1 cellular context compared by ENCODE assay signal in the genomic region with DNA sequence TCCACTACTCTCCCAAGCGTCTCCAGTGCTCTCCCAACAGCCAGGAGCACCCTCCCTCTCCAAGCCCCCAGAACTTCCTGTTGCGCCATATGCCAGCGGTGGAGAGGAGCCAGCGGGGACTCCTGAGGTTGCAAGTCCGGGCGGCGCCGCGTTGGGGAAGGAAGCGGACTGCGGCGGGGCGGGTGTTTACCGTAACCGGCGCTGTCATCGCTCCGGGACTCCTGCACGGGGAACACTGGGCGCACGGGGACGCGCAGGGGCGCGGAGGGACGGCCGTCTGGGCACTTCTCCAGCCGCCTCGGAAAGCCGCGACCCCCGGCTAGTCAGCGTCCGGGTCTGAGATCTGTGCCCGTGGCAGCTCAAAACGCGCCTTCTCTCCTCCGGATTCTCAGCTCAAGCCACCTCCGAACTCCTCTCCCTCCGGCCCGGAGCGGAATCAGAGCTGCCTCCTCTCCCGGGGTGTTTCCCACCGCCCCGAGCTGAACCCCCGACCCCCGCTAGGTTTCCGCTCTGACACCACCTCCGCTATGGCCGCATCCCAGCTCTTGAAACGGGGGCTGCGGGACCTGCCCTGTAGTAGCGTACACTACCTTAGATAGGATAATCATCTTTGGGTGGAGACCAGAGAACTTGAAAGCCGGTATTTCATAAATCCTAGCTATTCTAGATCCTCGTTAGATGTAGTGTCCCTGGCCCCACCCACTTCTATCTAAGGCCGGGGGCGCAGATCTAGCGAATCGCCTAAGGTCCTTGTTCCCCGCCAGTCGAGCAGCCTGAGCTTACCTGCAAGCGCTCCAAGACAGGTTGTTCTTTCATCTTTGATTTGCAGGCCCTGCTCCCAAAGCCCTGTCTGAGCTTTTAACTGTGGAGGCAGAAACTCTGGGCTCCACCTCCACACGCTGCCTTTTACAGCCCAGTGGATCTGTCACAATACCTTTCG.
TF ChIP-seq lines count a peak whose summit lies in the region.

A gene with protein sequence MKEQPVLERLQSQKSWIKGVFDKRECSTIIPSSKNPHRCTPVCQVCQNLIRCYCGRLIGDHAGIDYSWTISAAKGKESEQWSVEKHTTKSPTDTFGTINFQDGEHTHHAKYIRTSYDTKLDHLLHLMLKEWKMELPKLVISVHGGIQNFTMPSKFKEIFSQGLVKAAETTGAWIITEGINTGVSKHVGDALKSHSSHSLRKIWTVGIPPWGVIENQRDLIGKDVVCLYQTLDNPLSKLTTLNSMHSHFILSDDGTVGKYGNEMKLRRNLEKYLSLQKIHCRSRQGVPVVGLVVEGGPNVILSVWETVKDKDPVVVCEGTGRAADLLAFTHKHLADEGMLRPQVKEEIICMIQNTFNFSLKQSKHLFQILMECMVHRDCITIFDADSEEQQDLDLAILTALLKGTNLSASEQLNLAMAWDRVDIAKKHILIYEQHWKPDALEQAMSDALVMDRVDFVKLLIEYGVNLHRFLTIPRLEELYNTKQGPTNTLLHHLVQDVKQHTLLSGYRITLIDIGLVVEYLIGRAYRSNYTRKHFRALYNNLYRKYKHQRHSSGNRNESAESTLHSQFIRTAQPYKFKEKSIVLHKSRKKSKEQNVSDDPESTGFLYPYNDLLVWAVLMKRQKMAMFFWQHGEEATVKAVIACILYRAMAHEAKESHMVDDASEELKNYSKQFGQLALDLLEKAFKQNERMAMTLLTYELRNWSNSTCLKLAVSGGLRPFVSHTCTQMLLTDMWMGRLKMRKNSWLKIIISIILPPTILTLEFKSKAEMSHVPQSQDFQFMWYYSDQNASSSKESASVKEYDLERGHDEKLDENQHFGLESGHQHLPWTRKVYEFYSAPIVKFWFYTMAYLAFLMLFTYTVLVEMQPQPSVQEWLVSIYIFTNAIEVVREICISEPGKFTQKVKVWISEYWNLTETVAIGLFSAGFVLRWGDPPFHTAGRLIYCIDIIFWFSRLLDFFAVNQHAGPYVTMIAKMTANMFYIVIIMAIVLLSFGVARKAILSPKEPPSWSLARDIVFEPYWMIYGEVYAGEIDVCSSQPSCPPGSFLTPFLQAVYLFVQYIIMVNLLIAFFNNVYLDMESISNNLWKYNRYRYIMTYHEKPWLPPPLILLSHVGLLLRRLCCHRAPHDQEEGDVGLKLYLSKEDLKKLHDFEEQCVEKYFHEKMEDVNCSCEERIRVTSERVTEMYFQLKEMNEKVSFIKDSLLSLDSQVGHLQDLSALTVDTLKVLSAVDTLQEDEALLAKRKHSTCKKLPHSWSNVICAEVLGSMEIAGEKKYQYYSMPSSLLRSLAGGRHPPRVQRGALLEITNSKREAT (N-terminal part only) (minus strand): TSS at position 881 of the 940 bp plus-strand sequence. CDS start 65 bp downstream, at position 816.

TF ChIP-seq in HepG2, 621 proteins besides CTCF, POLR2A, EP300 and RAD21 (continued from another document and continues in another):
- TF ChIP-seq, protein P1, sequence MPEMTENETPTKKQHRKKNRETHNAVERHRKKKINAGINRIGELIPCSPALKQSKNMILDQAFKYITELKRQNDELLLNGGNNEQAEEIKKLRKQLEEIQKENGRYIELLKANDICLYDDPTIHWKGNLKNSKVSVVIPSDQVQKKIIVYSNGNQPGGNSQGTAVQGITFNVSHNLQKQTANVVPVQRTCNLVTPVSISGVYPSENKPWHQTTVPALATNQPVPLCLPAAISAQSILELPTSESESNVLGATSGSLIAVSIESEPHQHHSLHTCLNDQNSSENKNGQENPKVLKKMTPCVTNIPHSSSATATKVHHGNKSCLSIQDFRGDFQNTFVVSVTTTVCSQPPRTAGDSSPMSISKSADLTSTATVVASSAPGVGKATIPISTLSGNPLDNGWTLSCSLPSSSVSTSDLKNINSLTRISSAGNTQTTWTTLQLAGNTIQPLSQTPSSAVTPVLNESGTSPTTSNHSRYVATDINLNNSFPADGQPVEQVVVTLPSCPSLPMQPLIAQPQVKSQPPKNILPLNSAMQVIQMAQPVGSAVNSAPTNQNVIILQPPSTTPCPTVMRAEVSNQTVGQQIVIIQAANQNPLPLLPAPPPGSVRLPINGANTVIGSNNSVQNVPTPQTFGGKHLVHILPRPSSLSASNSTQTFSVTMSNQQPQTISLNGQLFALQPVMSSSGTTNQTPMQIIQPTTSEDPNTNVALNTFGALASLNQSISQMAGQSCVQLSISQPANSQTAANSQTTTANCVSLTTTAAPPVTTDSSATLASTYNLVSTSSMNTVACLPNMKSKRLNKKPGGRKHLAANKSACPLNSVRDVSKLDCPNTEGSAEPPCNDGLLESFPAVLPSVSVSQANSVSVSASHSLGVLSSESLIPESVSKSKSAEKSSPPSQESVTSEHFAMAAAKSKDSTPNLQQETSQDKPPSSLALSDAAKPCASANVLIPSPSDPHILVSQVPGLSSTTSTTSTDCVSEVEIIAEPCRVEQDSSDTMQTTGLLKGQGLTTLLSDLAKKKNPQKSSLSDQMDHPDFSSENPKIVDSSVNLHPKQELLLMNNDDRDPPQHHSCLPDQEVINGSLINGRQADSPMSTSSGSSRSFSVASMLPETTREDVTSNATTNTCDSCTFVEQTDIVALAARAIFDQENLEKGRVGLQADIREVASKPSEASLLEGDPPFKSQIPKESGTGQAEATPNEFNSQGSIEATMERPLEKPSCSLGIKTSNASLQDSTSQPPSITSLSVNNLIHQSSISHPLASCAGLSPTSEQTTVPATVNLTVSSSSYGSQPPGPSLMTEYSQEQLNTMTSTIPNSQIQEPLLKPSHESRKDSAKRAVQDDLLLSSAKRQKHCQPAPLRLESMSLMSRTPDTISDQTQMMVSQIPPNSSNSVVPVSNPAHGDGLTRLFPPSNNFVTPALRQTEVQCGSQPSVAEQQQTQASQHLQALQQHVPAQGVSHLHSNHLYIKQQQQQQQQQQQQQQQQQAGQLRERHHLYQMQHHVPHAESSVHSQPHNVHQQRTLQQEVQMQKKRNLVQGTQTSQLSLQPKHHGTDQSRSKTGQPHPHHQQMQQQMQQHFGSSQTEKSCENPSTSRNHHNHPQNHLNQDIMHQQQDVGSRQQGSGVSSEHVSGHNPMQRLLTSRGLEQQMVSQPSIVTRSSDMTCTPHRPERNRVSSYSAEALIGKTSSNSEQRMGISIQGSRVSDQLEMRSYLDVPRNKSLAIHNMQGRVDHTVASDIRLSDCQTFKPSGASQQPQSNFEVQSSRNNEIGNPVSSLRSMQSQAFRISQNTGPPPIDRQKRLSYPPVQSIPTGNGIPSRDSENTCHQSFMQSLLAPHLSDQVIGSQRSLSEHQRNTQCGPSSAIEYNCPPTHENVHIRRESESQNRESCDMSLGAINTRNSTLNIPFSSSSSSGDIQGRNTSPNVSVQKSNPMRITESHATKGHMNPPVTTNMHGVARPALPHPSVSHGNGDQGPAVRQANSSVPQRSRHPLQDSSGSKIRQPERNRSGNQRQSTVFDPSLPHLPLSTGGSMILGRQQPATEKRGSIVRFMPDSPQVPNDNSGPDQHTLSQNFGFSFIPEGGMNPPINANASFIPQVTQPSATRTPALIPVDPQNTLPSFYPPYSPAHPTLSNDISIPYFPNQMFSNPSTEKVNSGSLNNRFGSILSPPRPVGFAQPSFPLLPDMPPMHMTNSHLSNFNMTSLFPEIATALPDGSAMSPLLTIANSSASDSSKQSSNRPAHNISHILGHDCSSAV (CRISPR knock-in tag; IDR thresholded peaks at IDR 0.05; ENCODE audit: borderline replicate concordance), result no peak
- TF ChIP-seq, protein P2, sequence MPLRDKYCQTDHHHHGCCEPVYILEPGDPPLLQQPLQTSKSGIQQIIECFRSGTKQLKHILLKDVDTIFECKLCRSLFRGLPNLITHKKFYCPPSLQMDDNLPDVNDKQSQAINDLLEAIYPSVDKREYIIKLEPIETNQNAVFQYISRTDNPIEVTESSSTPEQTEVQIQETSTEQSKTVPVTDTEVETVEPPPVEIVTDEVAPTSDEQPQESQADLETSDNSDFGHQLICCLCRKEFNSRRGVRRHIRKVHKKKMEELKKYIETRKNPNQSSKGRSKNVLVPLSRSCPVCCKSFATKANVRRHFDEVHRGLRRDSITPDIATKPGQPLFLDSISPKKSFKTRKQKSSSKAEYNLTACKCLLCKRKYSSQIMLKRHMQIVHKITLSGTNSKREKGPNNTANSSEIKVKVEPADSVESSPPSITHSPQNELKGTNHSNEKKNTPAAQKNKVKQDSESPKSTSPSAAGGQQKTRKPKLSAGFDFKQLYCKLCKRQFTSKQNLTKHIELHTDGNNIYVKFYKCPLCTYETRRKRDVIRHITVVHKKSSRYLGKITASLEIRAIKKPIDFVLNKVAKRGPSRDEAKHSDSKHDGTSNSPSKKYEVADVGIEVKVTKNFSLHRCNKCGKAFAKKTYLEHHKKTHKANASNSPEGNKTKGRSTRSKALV (CRISPR knock-in tag; IDR thresholded peaks at IDR 0.05), result peak; percentile 77
- TF ChIP-seq TOPORS (CRISPR knock-in tag; IDR thresholded peaks at IDR 0.05), result no peak
- no peak for TF ChIP-seq ZKSCAN8 (CRISPR knock-in tag; IDR thresholded peaks at IDR 0.05; ENCODE audit: borderline replicate concordance)
- TF ChIP-seq DR1 (CRISPR knock-in tag; IDR thresholded peaks at IDR 0.05), result no peak
- TF ChIP-seq CBX1 (IDR thresholded peaks at IDR 0.05; ENCODE audit: low read depth), result peak; percentile 29
- no peak for TF ChIP-seq ZMYM2 (CRISPR knock-in tag; IDR thresholded peaks at IDR 0.05)
- no peak for TF ChIP-seq ZNF24 (IDR thresholded peaks at IDR 0.05)
- no peak for TF ChIP-seq ZNF883 (CRISPR knock-in tag; IDR thresholded peaks at IDR 0.05; ENCODE audit: not compliant biosample characterization)
- no peak for TF ChIP-seq ZNF468 (CRISPR knock-in tag; IDR thresholded peaks at IDR 0.05)
- TF ChIP-seq HNRNPL (IDR thresholded peaks at IDR 0.05; ENCODE audit: low read depth, low read length), result no peak
- no peak for TF ChIP-seq ZSCAN21 (CRISPR knock-in tag; IDR thresholded peaks at IDR 0.05; ENCODE audit: borderline replicate concordance)
- no peak for TF ChIP-seq JDP2 (CRISPR knock-in tag; IDR thresholded peaks at IDR 0.05; ENCODE audit: borderline replicate concordance)
- TF ChIP-seq POLR2AphosphoS5 (IDR thresholded peaks at IDR 0.05; ENCODE audit: low read depth, low read length), result no peak
- TF ChIP-seq, protein P3, sequence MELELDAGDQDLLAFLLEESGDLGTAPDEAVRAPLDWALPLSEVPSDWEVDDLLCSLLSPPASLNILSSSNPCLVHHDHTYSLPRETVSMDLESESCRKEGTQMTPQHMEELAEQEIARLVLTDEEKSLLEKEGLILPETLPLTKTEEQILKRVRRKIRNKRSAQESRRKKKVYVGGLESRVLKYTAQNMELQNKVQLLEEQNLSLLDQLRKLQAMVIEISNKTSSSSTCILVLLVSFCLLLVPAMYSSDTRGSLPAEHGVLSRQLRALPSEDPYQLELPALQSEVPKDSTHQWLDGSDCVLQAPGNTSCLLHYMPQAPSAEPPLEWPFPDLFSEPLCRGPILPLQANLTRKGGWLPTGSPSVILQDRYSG (CRISPR knock-in tag; IDR thresholded peaks at IDR 0.05), result no peak
- no peak for TF ChIP-seq SPEN (CRISPR knock-in tag; IDR thresholded peaks at IDR 0.05; ENCODE audit: low read depth)
- 0 out of 2 replicates have a peak, but pooled peaks have one; percentile 38 for TF ChIP-seq RBFOX2 (IDR thresholded peaks at IDR 0.05; ENCODE audit: low read depth, low read length)
- no peak for TF ChIP-seq SNRNP70 (IDR thresholded peaks at IDR 0.05; ENCODE audit: low read depth, low read length)
- TF ChIP-seq KAT8 (CRISPR knock-in tag; IDR thresholded peaks at IDR 0.05), result no peak
- TF ChIP-seq, protein P4, sequence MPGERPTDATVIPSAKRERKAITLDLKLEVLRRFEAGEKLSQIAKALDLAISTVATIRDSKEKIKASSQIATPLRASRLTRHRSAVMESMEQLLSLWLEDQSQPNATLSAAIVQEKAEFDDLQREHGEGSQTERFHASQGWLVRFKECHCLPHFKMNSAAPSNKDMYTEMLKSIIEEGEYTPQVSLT (CRISPR knock-in tag; IDR thresholded peaks at IDR 0.05; ENCODE audit: borderline replicate concordance, low read depth), result no peak
- TF ChIP-seq ZNF547 (CRISPR knock-in tag; IDR thresholded peaks at IDR 0.05), result no peak
- no peak for TF ChIP-seq HES4 (CRISPR knock-in tag; IDR thresholded peaks at IDR 0.05; ENCODE audit: borderline replicate concordance)
- no peak for TF ChIP-seq NR2F2 (IDR thresholded peaks at IDR 0.05; ENCODE audit: borderline replicate concordance, low read depth)
- TF ChIP-seq, protein P5, sequence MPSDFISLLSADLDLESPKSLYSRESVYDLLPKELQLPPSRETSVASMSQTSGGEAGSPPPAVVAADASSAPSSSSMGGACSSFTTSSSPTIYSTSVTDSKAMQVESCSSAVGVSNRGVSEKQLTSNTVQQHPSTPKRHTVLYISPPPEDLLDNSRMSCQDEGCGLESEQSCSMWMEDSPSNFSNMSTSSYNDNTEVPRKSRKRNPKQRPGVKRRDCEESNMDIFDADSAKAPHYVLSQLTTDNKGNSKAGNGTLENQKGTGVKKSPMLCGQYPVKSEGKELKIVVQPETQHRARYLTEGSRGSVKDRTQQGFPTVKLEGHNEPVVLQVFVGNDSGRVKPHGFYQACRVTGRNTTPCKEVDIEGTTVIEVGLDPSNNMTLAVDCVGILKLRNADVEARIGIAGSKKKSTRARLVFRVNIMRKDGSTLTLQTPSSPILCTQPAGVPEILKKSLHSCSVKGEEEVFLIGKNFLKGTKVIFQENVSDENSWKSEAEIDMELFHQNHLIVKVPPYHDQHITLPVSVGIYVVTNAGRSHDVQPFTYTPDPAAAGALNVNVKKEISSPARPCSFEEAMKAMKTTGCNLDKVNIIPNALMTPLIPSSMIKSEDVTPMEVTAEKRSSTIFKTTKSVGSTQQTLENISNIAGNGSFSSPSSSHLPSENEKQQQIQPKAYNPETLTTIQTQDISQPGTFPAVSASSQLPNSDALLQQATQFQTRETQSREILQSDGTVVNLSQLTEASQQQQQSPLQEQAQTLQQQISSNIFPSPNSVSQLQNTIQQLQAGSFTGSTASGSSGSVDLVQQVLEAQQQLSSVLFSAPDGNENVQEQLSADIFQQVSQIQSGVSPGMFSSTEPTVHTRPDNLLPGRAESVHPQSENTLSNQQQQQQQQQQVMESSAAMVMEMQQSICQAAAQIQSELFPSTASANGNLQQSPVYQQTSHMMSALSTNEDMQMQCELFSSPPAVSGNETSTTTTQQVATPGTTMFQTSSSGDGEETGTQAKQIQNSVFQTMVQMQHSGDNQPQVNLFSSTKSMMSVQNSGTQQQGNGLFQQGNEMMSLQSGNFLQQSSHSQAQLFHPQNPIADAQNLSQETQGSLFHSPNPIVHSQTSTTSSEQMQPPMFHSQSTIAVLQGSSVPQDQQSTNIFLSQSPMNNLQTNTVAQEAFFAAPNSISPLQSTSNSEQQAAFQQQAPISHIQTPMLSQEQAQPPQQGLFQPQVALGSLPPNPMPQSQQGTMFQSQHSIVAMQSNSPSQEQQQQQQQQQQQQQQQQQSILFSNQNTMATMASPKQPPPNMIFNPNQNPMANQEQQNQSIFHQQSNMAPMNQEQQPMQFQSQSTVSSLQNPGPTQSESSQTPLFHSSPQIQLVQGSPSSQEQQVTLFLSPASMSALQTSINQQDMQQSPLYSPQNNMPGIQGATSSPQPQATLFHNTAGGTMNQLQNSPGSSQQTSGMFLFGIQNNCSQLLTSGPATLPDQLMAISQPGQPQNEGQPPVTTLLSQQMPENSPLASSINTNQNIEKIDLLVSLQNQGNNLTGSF (CRISPR knock-in tag; IDR thresholded peaks at IDR 0.05), result no peak
- TF ChIP-seq, protein P6, sequence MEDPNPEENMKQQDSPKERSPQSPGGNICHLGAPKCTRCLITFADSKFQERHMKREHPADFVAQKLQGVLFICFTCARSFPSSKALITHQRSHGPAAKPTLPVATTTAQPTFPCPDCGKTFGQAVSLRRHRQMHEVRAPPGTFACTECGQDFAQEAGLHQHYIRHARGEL (CRISPR knock-in tag; IDR thresholded peaks at IDR 0.05), result no peak
